Comparison of ENCODE assay signal across 21 cellular contexts in genomic region chr10:133201948-133202725, GRCh38. TPM values are rescaled to one million over a fixed set of nuclear protein-coding genes. Genes with fewer than 3 reads are reported as not detected.
DNase-seq lines count a peak whose midpoint lies in the region; ATAC-seq, FAIRE-seq and TF ChIP-seq lines count a peak whose summit lies in the region.
"Had no signal": no experiment of that assay in that cellular context is flagged by ENCODE, and none has a peak within 500 bp of the region (broad histone marks: within the 10 kb centered on the region; RNA-seq: fewer than 3 reads in every experiment).

No MANE protein-coding gene starts in this region.

- no peaks in the 10 kb centered on the region for H3K9me3 ChIP-seq in A549
- no peaks in the 10 kb centered on the region for H3K9me3 ChIP-seq in H1 (ENCODE audit: insufficient read depth in 2 of 2, low read depth in 1 of 2, low read length in 1 of 2)
- H3K9me3 ChIP-seq in neuronal stem cell (replicated peaks in 1 of 2; ENCODE audit: control insufficient read depth in 2 of 2, insufficient read depth in 1 of 2, low read depth in 1 of 2, low read length in 2 of 2): no peaks in the 10 kb centered on the region
- H3K9me3 ChIP-seq: BLaER1, Caco-2 had no signal

- no peaks in the 10 kb centered on the region for H3K79me1 ChIP-seq in H1 (ENCODE audit: low read depth, low read length)
- peaks cover 2% of the 10 kb centered on the region for H3K79me1 ChIP-seq in neuronal stem cell (ENCODE audit: low read depth, low read length)

- H3K9ac ChIP-seq in H1 (replicated peaks in 1 of 4; ENCODE audit: extremely low read depth in 1 of 4, low read depth in 3 of 4, low read length in 3 of 4) (no peak overlapping the region), neuronal stem cell (ENCODE audit: low read depth, low read length, poor library complexity) (peak overlapping the region; percentile 77)
- H3K9ac ChIP-seq: BLaER1 had no signal

- no peaks in the 10 kb centered on the region for H3K27me3 ChIP-seq in H1 (replicated peaks in 1 of 4; ENCODE audit: control insufficient read depth in 3 of 4, extremely low read depth in 1 of 4, insufficient read depth in 3 of 4, low read length in 3 of 4)
- no peaks in the 10 kb centered on the region for H3K27me3 ChIP-seq in neuronal stem cell (ENCODE audit: control insufficient read depth in 3 of 3, insufficient read depth in 3 of 3, low read depth in 1 of 3, low read length in 3 of 3)
- H3K27me3 ChIP-seq: BLaER1 had no signal

- H2BK15ac ChIP-seq in H1 (ENCODE audit: low read length) (no peak overlapping the region), neuronal stem cell (ENCODE audit: low read length) (peak overlapping the region; percentile 16)

- H3K79me2 ChIP-seq in H1 (ENCODE audit: control insufficient read depth in 1 of 2, insufficient read depth in 2 of 2, low read length in 2 of 2): no peaks in the 10 kb centered on the region

- peaks cover 0 to 2% of the 10 kb centered on the region in 2 experiments for H4K20me1 ChIP-seq in H1 (replicated peaks in 1 of 2; ENCODE audit: control insufficient read depth in 1 of 2, insufficient read depth in 2 of 2, low read length in 2 of 2)

- H3K4me3 ChIP-seq in A549 (no peak overlapping the region), H1 (ENCODE audit: extremely low read depth in 1 of 4, insufficient read depth in 2 of 4, low read depth in 3 of 4, low read length in 4 of 4) (no peak overlapping the region), neuronal stem cell (ENCODE audit: low read length in 2 of 2) (no peak overlapping the region)
- H3K4me3 ChIP-seq: BLaER1, GM12878 had no signal

- H2AFZ ChIP-seq in H1 (ENCODE audit: low read length): no peak overlapping the region
- peak overlapping the region; percentile 40 for H2AFZ ChIP-seq in neuronal stem cell (ENCODE audit: low read length)

- peak; percentile 27 to 35; a peak in 4 of 6 replicates for ATAC-seq in A549
- ATAC-seq: CD8-positive, alpha-beta T cell; GM12878 had no signal

- H3K4me2 ChIP-seq in A549: no peak overlapping the region
- no peak overlapping the region for H3K4me2 ChIP-seq in H1 (ENCODE audit: insufficient read depth in 1 of 2, low read depth in 2 of 2, low read length in 2 of 2)
- H3K4me2 ChIP-seq in neuronal stem cell (ENCODE audit: insufficient read depth, low read length, poor library complexity, severe bottlenecking): peak overlapping the region; percentile 11
- H3K4me2 ChIP-seq: BLaER1 had no signal

- no peak overlapping the region for H3K4ac ChIP-seq in H1 (replicated peaks; ENCODE audit: insufficient read length, low read depth, low read length)
- no peak overlapping the region for H3K4ac ChIP-seq in neuronal stem cell (ENCODE audit: low read length)

- TF ChIP-seq RAD21 in A549 (conservative IDR thresholded peaks at IDR 0.05 in 1 of 2, IDR thresholded peaks at IDR 0.05 in 1 of 2) (no peak), H1 (IDR thresholded peaks at IDR 0.05 in 1 of 2, conservative IDR thresholded peaks at IDR 0.05 in 1 of 2; ENCODE audit: low read depth in 2 of 2, low read length in 2 of 2) (no peak)

- no peak overlapping the region for H4K5ac ChIP-seq in H1 (ENCODE audit: insufficient read length, low read depth, low read length)

- H2BK5ac ChIP-seq in H1 (ENCODE audit: low read depth, low read length) (no peak overlapping the region), neuronal stem cell (ENCODE audit: low read length) (peak overlapping the region; percentile 66)

- no peak for TF ChIP-seq EP300 in A549 (IDR thresholded peaks at IDR 0.05)
- no peak for TF ChIP-seq EP300 in H1 (IDR thresholded peaks at IDR 0.05; ENCODE audit: borderline replicate concordance in 1 of 2, low read depth in 2 of 2, low read length in 2 of 2)

- H2BK12ac ChIP-seq in H1 (ENCODE audit: low read depth, low read length) (no peak overlapping the region), neuronal stem cell (ENCODE audit: low read length) (no peak overlapping the region)

- H2BK20ac ChIP-seq in H1 (ENCODE audit: low read length): no peak overlapping the region

- H3K23me2 ChIP-seq in H1 (ENCODE audit: low read depth, low read length): no peaks in the 10 kb centered on the region

- no peak for TF ChIP-seq POLR2A in A549 (IDR thresholded peaks at IDR 0.05; ENCODE audit: low read length)
- no peak for TF ChIP-seq POLR2A in H1 (IDR thresholded peaks at IDR 0.05; ENCODE audit: control extremely low read depth in 1 of 2, low read depth in 2 of 2, low read length in 2 of 2)

- H3K4me1 ChIP-seq in A549 (no peaks in the 10 kb centered on the region), H1 (replicated peaks in 1 of 4; ENCODE audit: control insufficient read depth in 3 of 4, insufficient read depth in 4 of 4, low read length in 3 of 4) (no peaks in the 10 kb centered on the region), neuronal stem cell (ENCODE audit: control insufficient read depth in 2 of 2, insufficient read depth in 1 of 2, low read depth in 1 of 2, low read length in 2 of 2) (peaks cover 2 to 4% of the 10 kb centered on the region in 2 donors)
- H3K4me1 ChIP-seq: Caco-2 had no signal

- peak overlapping the region; percentile 68; the same call in 1 of the 2 replicates for H4K8ac ChIP-seq in H1 (ENCODE audit: extremely low read depth, insufficient read depth, low read length)
- no peak overlapping the region for H4K8ac ChIP-seq in neuronal stem cell (ENCODE audit: low read depth, low read length)

- H2BK120ac ChIP-seq in H1 (replicated peaks; ENCODE audit: low read depth, low read length): no peak overlapping the region
- no peak overlapping the region for H2BK120ac ChIP-seq in neuronal stem cell (ENCODE audit: low read depth, low read length)

- POLR2A ChIA-PET in A549 (lab: Yijun Ruan, JAX): no interaction called here
- POLR2A ChIA-PET in H1 (lab: Charles Lee; ENCODE audit: partially characterized antibody): interaction anchor here (2.1 kb wide), 1 partner anchor 22 kb away, joined by 6 read pairs; no protein-coding TSS in a partner anchor

- no peak overlapping the region for H3K56ac ChIP-seq in H1 (replicated peaks; ENCODE audit: insufficient read length, low read depth, low read length)

- H3K18ac ChIP-seq in H1 (ENCODE audit: extremely low read depth, low read length) (no peak overlapping the region), neuronal stem cell (ENCODE audit: low read length) (peak overlapping the region; percentile 38)

- CTCF ChIA-PET in A549 (lab: Yijun Ruan, JAX): interaction anchor here (1.0 kb wide), 1 partner anchor 22 kb away, joined by 3 read pairs; no protein-coding TSS in a partner anchor
- CTCF ChIA-PET in H1 (lab: Charles Lee; ENCODE audit: partially characterized antibody): interaction anchor here (1.3 to 3.4 kb wide), 2 partner anchors 59 to 262 kb away, joined by 5 to 11 read pairs; no protein-coding TSS in a partner anchor

- FAIRE-seq in A549 (lab: Jason Lieb, UNC): no peak
- no peak for FAIRE-seq in H1 (lab: Jason Lieb, UNC)
- FAIRE-seq: GM12878 had no signal

- H4K91ac ChIP-seq in H1 (replicated peaks; ENCODE audit: insufficient read length, low read length): no peak overlapping the region
- H4K91ac ChIP-seq in neuronal stem cell (ENCODE audit: low read depth, low read length, poor library complexity): peak overlapping the region; percentile 53

- WGBS in A549 (ENCODE audit: missing lambda C conversion rate): 58% methylated on average over 17 of the region's 29 CpGs
- WGBS in H1 (ENCODE audit: extremely low coverage in 1 of 2, insufficient coverage in 1 of 2, insufficient read length in 1 of 2, insufficient replicate concordance in 2 of 2, low coverage in 1 of 2, low lambda C conversion rate in 2 of 2, missing lambda C conversion rate in 1 of 2), 2 experiments: 89% methylated on average over 26 of the region's 29 CpGs; no CpG with 5 or more reads in 1 of the 2 experiments
- no CpG with 5 or more reads among the region's 29 CpGs for WGBS in neuronal stem cell (ENCODE audit: extremely low coverage in 2 of 2, insufficient read length in 2 of 2, insufficient replicate concordance in 1 of 2), 2 donors

- H3K36me3 ChIP-seq in H1 (ENCODE audit: control insufficient read depth in 2 of 4, insufficient read depth in 4 of 4, low read length in 3 of 4) (peaks cover 0 to 10% (median 0%) of the 10 kb centered on the region in 4 experiments; a peak in 2 of 8 replicates), neuronal stem cell (replicated peaks in 1 of 2; ENCODE audit: control insufficient read depth in 2 of 2, insufficient read depth in 2 of 2, low read length in 2 of 2) (no peaks in the 10 kb centered on the region)

- TF ChIP-seq CTCF in A549 (IDR thresholded peaks at IDR 0.05): no peak
- no peak for TF ChIP-seq CTCF in H1 (IDR thresholded peaks at IDR 0.05; ENCODE audit: control extremely low read depth in 1 of 3, insufficient read depth in 1 of 3, low read depth in 1 of 3, low read length in 3 of 3)

- H3K23ac ChIP-seq in H1 (ENCODE audit: insufficient read length): no peak overlapping the region
- peak overlapping the region; percentile 73 for H3K23ac ChIP-seq in neuronal stem cell (ENCODE audit: low read depth, low read length, poor library complexity)

- H2AK5ac ChIP-seq in H1 (ENCODE audit: low read depth, low read length) (no peak overlapping the region), neuronal stem cell (ENCODE audit: low read depth, low read length) (peak overlapping the region; percentile 63)

- no peak overlapping the region for H3K27ac ChIP-seq in A549
- H3K27ac ChIP-seq in H1 (ENCODE audit: low read depth, low read length): no peak overlapping the region
- no peak overlapping the region for H3K27ac ChIP-seq in neuronal stem cell (replicated peaks; ENCODE audit: low read length)
- H3K27ac ChIP-seq: BLaER1, C4-2B had no signal

- H3K14ac ChIP-seq in H1 (ENCODE audit: insufficient read length) (no peak overlapping the region), neuronal stem cell (ENCODE audit: low read length) (peak overlapping the region; percentile 82)

- DNase-seq in A549 (ENCODE audit: low read depth in 1 of 2, low spot score in 1 of 2): no peak
- peak; percentile 18 for DNase-seq in ELF-1 (ENCODE audit: low read depth, low spot score)
- DNase-seq in H1 (ENCODE audit: low read depth in 1 of 2, low spot score in 2 of 2): no peak
- no peak for DNase-seq in neuronal stem cell (ENCODE audit: low spot score)
- DNase-seq in glomerular visceral epithelial cell (ENCODE audit: extremely low spot score): no peak
- DNase-seq in stimulated activated CD4-positive, alpha-beta T cell treated with anti-CD3 and anti-CD28 coated beads, Interleukin-15, amount 100 ng/mL, for 24 hours: no peak
- DNase-seq: Caco-2; CD4-positive, CD25-positive, alpha-beta regulatory T cell; DMS153; DND-41; GDM1; GOT3; H7; HCEC 1CT had no signal

RNA-seq across cellular contexts. Expression of gene UTF1, which starts 27.9 kb away (rescaled TPM):
- polyA plus RNA-seq in A549 (2011; rRNA removed): not detected in 2 replicates
- polyA plus RNA-seq in A549 (2012; cell fraction: cytosol; rRNA removed): not detected in 2 replicates
- not detected in 2 replicates for polyA plus RNA-seq in A549 (2012; cell fraction: nucleus; rRNA removed)
- not detected in 3 replicates for polyA plus RNA-seq in A549 (2017; fragmentation: RNase III; extraction: RNeasy Plus Mini Kit Qiagen cat#74134 plus additional on column Dnase treatment)
- not detected in 2 replicates for polyA minus RNA-seq in A549 (2011; rRNA and poly(A)+ RNA removed)
- total RNA-seq in H1 (2021; fragmentation: NEBNext Ultra II Directional; extraction: Animal tissue kit (Norgen Biotek cat#: 25700)): 21.7 and 21.8 TPM in 2 replicates
- 0.47 and 0.97 TPM in 2 replicates for polyA plus RNA-seq in H1 (2011; rRNA removed)
- 0.56 TPM for polyA plus RNA-seq in H1 (2011; cell fraction: cytosol; rRNA removed)
- polyA plus RNA-seq in H1 (2011; cell fraction: nucleus; rRNA removed): 3.0 TPM
- 4.6 to 12.2 TPM (median 10.6 TPM) in 4 replicates for polyA plus RNA-seq in H1 (2012, experiment 1 of 2)
- 0.80 TPM for polyA plus RNA-seq in H1 (2012, experiment 2 of 2)
- 23.8 TPM for polyA plus RNA-seq in H1 (2013, experiment 1 of 2)
- polyA plus RNA-seq in H1 (2013, experiment 2 of 2): 24.8 TPM
- not detected in 2 replicates for polyA minus RNA-seq in H1 (2011; rRNA and poly(A)+ RNA removed)
- polyA minus RNA-seq in H1 (2011; cell fraction: cytosol; rRNA and poly(A)+ RNA removed): 6.3 TPM
- polyA minus RNA-seq in H1 (2011; cell fraction: nucleus; rRNA and poly(A)+ RNA removed): 4.3 TPM
- 0.35 TPM for polyA plus RNA-seq in neuronal stem cell (2013, experiment 1 of 2)
- 0.33 TPM for polyA plus RNA-seq in neuronal stem cell (2013, experiment 2 of 2)
- total RNA-seq: A172; Caco-2; CD4-positive, CD25-positive, alpha-beta regulatory T cell; CD8-positive, alpha-beta T cell; GM12878 had no signal
- polyA plus RNA-seq: AG04450; CD4-positive, CD25-positive, alpha-beta regulatory T cell; GM12878 had no signal

RNA-seq across cellular contexts. Expression of gene VENTX, which starts 35.5 kb away (rescaled TPM):
- polyA plus RNA-seq in A549 (2011; rRNA removed) (not detected in 2 replicates), A549 (2017; fragmentation: RNase III; extraction: RNeasy Plus Mini Kit Qiagen cat#74134 plus additional on column Dnase treatment) (not detected in 3 replicates), H1 (2011; rRNA removed) (5.6 and 7.8 TPM in 2 replicates)
- not detected in 2 replicates for polyA plus RNA-seq in A549 (2012; cell fraction: cytosol; rRNA removed)
- not detected in 2 replicates for polyA plus RNA-seq in A549 (2012; cell fraction: nucleus; rRNA removed)
- not detected in 2 replicates for polyA minus RNA-seq in A549 (2011; rRNA and poly(A)+ RNA removed)
- total RNA-seq in H1 (2021; fragmentation: NEBNext Ultra II Directional; extraction: Animal tissue kit (Norgen Biotek cat#: 25700)): 4.7 and 5.6 TPM in 2 replicates
- 4.6 TPM for polyA plus RNA-seq in H1 (2011; cell fraction: cytosol; rRNA removed)
- polyA plus RNA-seq in H1 (2011; cell fraction: nucleus; rRNA removed): 17.4 TPM
- polyA plus RNA-seq in H1 (2012, experiment 1 of 2): 3.4 to 5.9 TPM (median 5.1 TPM) in 4 replicates
- polyA plus RNA-seq in H1 (2012, experiment 2 of 2): 3.8 TPM
- 3.8 TPM for polyA plus RNA-seq in H1 (2013, experiment 1 of 2)
- polyA plus RNA-seq in H1 (2013, experiment 2 of 2): 3.5 TPM
- polyA minus RNA-seq in H1 (2011; rRNA and poly(A)+ RNA removed): 1.6 and 1.7 TPM in 2 replicates
- 5.8 TPM for polyA minus RNA-seq in H1 (2011; cell fraction: cytosol; rRNA and poly(A)+ RNA removed)
- 6.0 TPM for polyA minus RNA-seq in H1 (2011; cell fraction: nucleus; rRNA and poly(A)+ RNA removed)
- polyA plus RNA-seq in neuronal stem cell (2013, experiment 1 of 2): 0.42 TPM
- polyA plus RNA-seq in neuronal stem cell (2013, experiment 2 of 2): 0.35 TPM
- total RNA-seq: A172; B cell; Caco-2; CD4-positive, CD25-positive, alpha-beta regulatory T cell; CD8-positive, alpha-beta T cell; GM12878 had no signal
- polyA plus RNA-seq: AG04450; CD4-positive, CD25-positive, alpha-beta regulatory T cell had no signal

RNA-seq across cellular contexts. Expression of gene KNDC1, which starts 42.1 kb away (rescaled TPM):
- polyA plus RNA-seq in A549 (2011; rRNA removed): 0.63 and 0.65 TPM in 2 replicates
- polyA plus RNA-seq in A549 (2012; cell fraction: cytosol; rRNA removed): 0.70 and 2.1 TPM in 2 replicates
- polyA plus RNA-seq in A549 (2012; cell fraction: nucleus; rRNA removed): 1.1 and 2.7 TPM in 2 replicates
- polyA plus RNA-seq in A549 (2017; fragmentation: RNase III; extraction: RNeasy Plus Mini Kit Qiagen cat#74134 plus additional on column Dnase treatment): 0.49 to 0.73 TPM (median 0.56 TPM) in 3 replicates
- 0.33 and 0.78 TPM in 2 replicates for polyA minus RNA-seq in A549 (2011; rRNA and poly(A)+ RNA removed)
- 16.7 and 19.3 TPM in 2 replicates for total RNA-seq in H1 (2021; fragmentation: NEBNext Ultra II Directional; extraction: Animal tissue kit (Norgen Biotek cat#: 25700))
- 7.5 and 10.4 TPM in 2 replicates for polyA plus RNA-seq in H1 (2011; rRNA removed)
- 8.2 TPM for polyA plus RNA-seq in H1 (2011; cell fraction: cytosol; rRNA removed)
- polyA plus RNA-seq in H1 (2011; cell fraction: nucleus; rRNA removed): 24.2 TPM
- polyA plus RNA-seq in H1 (2012, experiment 1 of 2): 10.6 to 18.0 TPM (median 14.3 TPM) in 4 replicates
- polyA plus RNA-seq in H1 (2012, experiment 2 of 2): 7.0 TPM
- 6.2 TPM for polyA plus RNA-seq in H1 (2013, experiment 1 of 2)
- 5.8 TPM for polyA plus RNA-seq in H1 (2013, experiment 2 of 2)
- polyA minus RNA-seq in H1 (2011; rRNA and poly(A)+ RNA removed): 14.2 and 17.3 TPM in 2 replicates
- polyA minus RNA-seq in H1 (2011; cell fraction: cytosol; rRNA and poly(A)+ RNA removed): 9.8 TPM
- 27.6 TPM for polyA minus RNA-seq in H1 (2011; cell fraction: nucleus; rRNA and poly(A)+ RNA removed)
- polyA plus RNA-seq in neuronal stem cell (2013, experiment 1 of 2): 6.4 TPM
- polyA plus RNA-seq in neuronal stem cell (2013, experiment 2 of 2): 6.1 TPM
- total RNA-seq: CD8-positive, alpha-beta T cell had no signal
- polyA plus RNA-seq: CD4-positive, CD25-positive, alpha-beta regulatory T cell had no signal
